ENCODE assay signal across 8 cellular contexts in genomic region chr2:109613922-109614714, GRCh38. TPM values are rescaled to one million over a fixed set of nuclear protein-coding genes. Genes with fewer than 3 reads are reported as not detected.
DNase-seq lines count a peak whose midpoint lies in the region; ATAC-seq and TF ChIP-seq lines count a peak whose summit lies in the region.

SEPTIN10 (minus strand) TSS chr2:109613966; CDS start chr2:109613827, 139 bp downstream.
SOWAHC (plus strand) TSS chr2:109614364; CDS start chr2:109614490, 126 bp downstream.

- H3K4me3 ChIP-seq in Peyer's patch: peak within 1 kb of the TSS; percentile 51 to 84 (median 58)
- H3K4me3 ChIP-seq in naive thymus-derived CD4-positive, alpha-beta T cell (ENCODE audit: low read length): peak within 1 kb of the TSS; percentile 64

- peaks cover 3% of the 10 kb centered on the region for H3K36me3 Mint-ChIP-seq in activated T-helper 2 cell treated with anti-CD3 and anti-CD28 coated beads, Interferon-gamma antibody, Interleukin-2, Interleukin-4, amounts not matched to agents 10 μg/mL and 5 μg/mL and 100 μg/mL, durations not matched to agents 14 hours and 24 hours and 36 hours (ENCODE audit: low read depth)
- H3K36me3 Mint-ChIP-seq in naive thymus-derived CD4-positive, alpha-beta T cell: peaks cover 0 to 17% (median 1%) of the 10 kb centered on the region in 5 donors

- TF ChIP-seq CTCF in Peyer's patch (IDR thresholded peaks at IDR 0.05): no peak

- H3K4me3 Mint-ChIP-seq in activated T-helper 2 cell treated with anti-CD3 and anti-CD28 coated beads, Interferon-gamma antibody, Interleukin-2, Interleukin-4, amounts not matched to agents 10 μg/mL and 5 μg/mL and 100 μg/mL, durations not matched to agents 14 hours and 24 hours and 36 hours (ENCODE audit: low read depth): peak within 1 kb of the TSS; percentile 81
- H3K4me3 Mint-ChIP-seq in naive thymus-derived CD4-positive, alpha-beta T cell: peak within 1 kb of the TSS; percentile 85 to 96 (median 90)

- peaks cover 0 to 24% (median 1%) of the 10 kb centered on the region in 4 donors for H3K4me1 ChIP-seq in Peyer's patch
- H3K4me1 ChIP-seq in naive thymus-derived CD4-positive, alpha-beta T cell (ENCODE audit: control insufficient read depth in 2 of 2, insufficient read depth in 2 of 2, low read length in 2 of 2): no peaks in the 10 kb centered on the region

- peak within 1 kb of the TSS; percentile 30 for H3K27ac Mint-ChIP-seq in activated T-helper 2 cell treated with anti-CD3 and anti-CD28 coated beads, Interferon-gamma antibody, Interleukin-2, Interleukin-4, amounts not matched to agents 10 μg/mL and 5 μg/mL and 100 μg/mL, durations not matched to agents 14 hours and 24 hours and 36 hours
- H3K27ac Mint-ChIP-seq in naive thymus-derived CD4-positive, alpha-beta T cell: peak within 1 kb of the TSS in 8 of 9 donors; percentile 27 to 89 (median 80)

- H3K27ac ChIP-seq in Peyer's patch: peak within 1 kb of the TSS; percentile 77 to 99 (median 98)
- no peak within 1 kb of the TSS for H3K27ac ChIP-seq in naive thymus-derived CD4-positive, alpha-beta T cell (ENCODE audit: low read depth, low read length)

- POLR2A ChIA-PET in naive thymus-derived CD4-positive, alpha-beta T cell (lab: Charles Lee): no interaction called here

- H3K9me3 ChIP-seq in Peyer's patch: no peaks in the 10 kb centered on the region
- peaks cover 0 to 8% (median 0%) of the 10 kb centered on the region in 3 experiments for H3K9me3 ChIP-seq in naive thymus-derived CD4-positive, alpha-beta T cell (ENCODE audit: control insufficient read depth in 2 of 3, low read length in 3 of 3)

- CTCF ChIA-PET in naive thymus-derived CD4-positive, alpha-beta T cell (lab: Charles Lee): no interaction called here

- H3K36me3 ChIP-seq in Peyer's patch: no peaks in the 10 kb centered on the region
- H3K36me3 ChIP-seq in naive thymus-derived CD4-positive, alpha-beta T cell (ENCODE audit: control insufficient read depth in 2 of 3, insufficient read depth in 3 of 3, low read length in 3 of 3): no peaks in the 10 kb centered on the region

- peaks cover 72% of the 10 kb centered on the region for H3K27me3 Mint-ChIP-seq in activated T-helper 2 cell treated with anti-CD3 and anti-CD28 coated beads, Interferon-gamma antibody, Interleukin-2, Interleukin-4, amounts not matched to agents 10 μg/mL and 5 μg/mL and 100 μg/mL, durations not matched to agents 14 hours and 24 hours and 36 hours (ENCODE audit: low read depth)
- H3K27me3 Mint-ChIP-seq in naive thymus-derived CD4-positive, alpha-beta T cell: peaks cover 58 to 83% (median 62%) of the 10 kb centered on the region in 5 donors

- no peaks in the 10 kb centered on the region for H3K27me3 ChIP-seq in Peyer's patch
- peaks cover 3 to 23% of the 10 kb centered on the region in 2 donors for H3K27me3 ChIP-seq in naive thymus-derived CD4-positive, alpha-beta T cell (ENCODE audit: control insufficient read depth in 2 of 2, insufficient read depth in 2 of 2, low read length in 2 of 2)

- peak; percentile 89 to 98 for TF ChIP-seq POLR2A in Peyer's patch (IDR thresholded peaks at IDR 0.05)

- ATAC-seq in GM19395 (IDR thresholded peaks at IDR 0.05; ENCODE audit: unreplicated experiment): peak; percentile 91
- peak; percentile 42 for ATAC-seq in HG03575 (IDR thresholded peaks at IDR 0.05; ENCODE audit: extremely low read depth, insufficient number of reproducible peaks, low FRiP score, unreplicated experiment)
- peak; percentile 96 for ATAC-seq in naive thymus-derived CD4-positive, alpha-beta T cell

- intact Hi-C loops in activated T-helper 2 cell treated with anti-CD3 and anti-CD28 coated beads, Interferon-gamma antibody, Interleukin-2, Interleukin-4, amounts not matched to agents 10 μg/mL and 5 μg/mL and 100 μg/mL, durations not matched to agents 14 hours and 24 hours and 36 hours (cut with micrococcal nuclease): loop anchor here (5.0 to 10.0 kb wide), 2 partner anchors 69 to 1082 kb away; partner anchors contain the start of gene LIMS1
- intact Hi-C loops in naive thymus-derived CD4-positive, alpha-beta T cell (cut with micrococcal nuclease): loop anchor here (2.0 to 10.0 kb wide), 5 partner anchors 582 to 1165 kb away; partner anchors contain the start of genes CCDC138 (in 1 of the 2), GCC2 (in 1 of the 2), LIMS1 (in 1 of the 2) and NPHP1 (in 1 of the 2)

- H3K9me3 Mint-ChIP-seq in activated T-helper 2 cell treated with anti-CD3 and anti-CD28 coated beads, Interferon-gamma antibody, Interleukin-2, Interleukin-4, amounts not matched to agents 10 μg/mL and 5 μg/mL and 100 μg/mL, durations not matched to agents 14 hours and 24 hours and 36 hours: no peaks in the 10 kb centered on the region
- peaks cover 0 to 55% (median 12%) of the 10 kb centered on the region in 11 donors for H3K9me3 Mint-ChIP-seq in naive thymus-derived CD4-positive, alpha-beta T cell

- peaks cover 13% of the 10 kb centered on the region for H3K4me1 Mint-ChIP-seq in activated T-helper 2 cell treated with anti-CD3 and anti-CD28 coated beads, Interferon-gamma antibody, Interleukin-2, Interleukin-4, amounts not matched to agents 10 μg/mL and 5 μg/mL and 100 μg/mL, durations not matched to agents 14 hours and 24 hours and 36 hours (ENCODE audit: low read depth)
- peaks cover 0 to 26% (median 16%) of the 10 kb centered on the region in 7 donors for H3K4me1 Mint-ChIP-seq in naive thymus-derived CD4-positive, alpha-beta T cell

- peak; percentile 96 for DNase-seq in Ammon's horn (ENCODE audit: low spot score)
- peak; percentile 62 to 97 (median 94) for DNase-seq in Peyer's patch
- DNase-seq in activated T-helper 2 cell treated with anti-CD3 and anti-CD28 coated beads, Interferon-gamma antibody, Interleukin-2, Interleukin-4, amounts not matched to agents 10 μg/mL and 5 μg/mL and 100 μg/mL, durations not matched to agents 14 hours and 24 hours and 36 hours (ENCODE audit: low spot score): peak; percentile 73
- DNase-seq in fibroblast of peridontal ligament (ENCODE audit: extremely low read depth): peak; percentile 98
- DNase-seq in naive thymus-derived CD4-positive, alpha-beta T cell: peak; percentile 71 to 86 (median 84)
- peak; percentile 44 to 57 for DNase-seq in stimulated activated CD8-positive, alpha-beta memory T cell treated with anti-CD3 and anti-CD28 coated beads, Interleukin-7, amount 100 ng/mL, for 48 hours (ENCODE audit: extremely low read depth in 1 of 2, low read depth in 1 of 2)

RNA-seq across cellular contexts. Expression of gene SEPTIN10, which starts in this region (rescaled TPM):
- total RNA-seq in Peyer's patch: 10 to 100 TPM; 22.3 to 55.2 (median 53.1) TPM
- 1.4 and 2.9 TPM in 2 replicates for total RNA-seq in activated T-helper 2 cell treated with anti-CD3 and anti-CD28 coated beads, Interferon-gamma antibody, Interleukin-2, Interleukin-4, amounts not matched to agents 10 μg/mL and 5 μg/mL and 100 μg/mL, durations not matched to agents 14 hours and 24 hours and 36 hours
- total RNA-seq in naive thymus-derived CD4-positive, alpha-beta T cell: 1 to 10 TPM in 4 of 5 experiments, under 1 TPM in 1; 0.94 to 5.9 (median 2.0) TPM
- polyA plus RNA-seq in naive thymus-derived CD4-positive, alpha-beta T cell: 1 to 10 TPM in 1 of 2 donors, under 1 TPM in 1; 0.53 to 4.2 TPM

RNA-seq across cellular contexts. Expression of gene SOWAHC, which starts in this region (rescaled TPM):
- 10 to 100 TPM in 3 of 4 donors, 1 to 10 TPM in 1; 8.3 to 24.2 (median 17.2) TPM for total RNA-seq in Peyer's patch
- total RNA-seq in activated T-helper 2 cell treated with anti-CD3 and anti-CD28 coated beads, Interferon-gamma antibody, Interleukin-2, Interleukin-4, amounts not matched to agents 10 μg/mL and 5 μg/mL and 100 μg/mL, durations not matched to agents 14 hours and 24 hours and 36 hours: 1.7 and 1.9 TPM in 2 replicates
- 1 to 10 TPM in 2 of 5 experiments, under 1 TPM in 3; 0.17 to 1.2 (median 0.94) TPM for total RNA-seq in naive thymus-derived CD4-positive, alpha-beta T cell
- under 1 TPM; 0.16 to 0.17 TPM for polyA plus RNA-seq in naive thymus-derived CD4-positive, alpha-beta T cell

Comparison
In these comparisons a context has a peak if more than half of its experiments do, and no peak if none do; other contexts are left out.
1. ATAC-seq: peak in every context shown above with its lines; median percentile 96 in naive thymus-derived CD4-positive, alpha-beta T cell; 91 in GM19395; 42 in HG03575.